In genomic region chr12:114684098-114684869, GRCh38 we compare ENCODE assay signal across 8 cellular contexts. TPM values are rescaled to one million over a fixed set of nuclear protein-coding genes. Genes with fewer than 3 reads are reported as not detected.
DNase-seq lines count a peak whose midpoint lies in the region; ATAC-seq and TF ChIP-seq lines count a peak whose summit lies in the region.

Gene TBX3, minus strand, starts transcription at chr12:114684175. Its CDS starts 975 bp downstream, at chr12:114683200.

- CTCF ChIA-PET in activated naive CD4-positive, alpha-beta T cell treated with anti-CD3 and anti-CD28 coated beads, Interleukin-2, amount 10 ng/mL, durations not matched to agents 7 days and 5 days (lab: Charles Lee), result no interaction called here

- peaks cover 19% of the 10 kb centered on the region for H3K4me1 Mint-ChIP-seq in activated naive CD4-positive, alpha-beta T cell treated with anti-CD3 and anti-CD28 coated beads, Interleukin-2, amount 10 ng/mL, durations not matched to agents 7 days and 5 days
- H3K4me1 Mint-ChIP-seq in natural killer cell, result peaks cover 15 to 17% of the 10 kb centered on the region in 2 donors

- TF ChIP-seq CTCF in BE2C (IDR thresholded peaks at IDR 0.05; ENCODE audit: low read depth, low read length) (peak; percentile 37), foreskin fibroblast (IDR thresholded peaks at IDR 0.05; ENCODE audit: low read depth, low read length) (peak; percentile 61), natural killer cell (IDR thresholded peaks at IDR 0.05) (no peak), subcutaneous adipose tissue (IDR thresholded peaks at IDR 0.05; ENCODE audit: low read depth) (no peak)

- peak within 1 kb of the TSS; percentile 61 for H3K4me3 Mint-ChIP-seq in activated naive CD4-positive, alpha-beta T cell treated with anti-CD3 and anti-CD28 coated beads, Interleukin-2, amount 10 ng/mL, durations not matched to agents 7 days and 5 days
- peak within 1 kb of the TSS; percentile 74 for H3K4me3 Mint-ChIP-seq in natural killer cell

- H3K36me3 Mint-ChIP-seq in activated naive CD4-positive, alpha-beta T cell treated with anti-CD3 and anti-CD28 coated beads, Interleukin-2, amount 10 ng/mL, durations not matched to agents 7 days and 5 days, result peaks cover 20% of the 10 kb centered on the region
- peaks cover 4% of the 10 kb centered on the region for H3K36me3 Mint-ChIP-seq in natural killer cell

- H3K4me1 ChIP-seq in BE2C, result peaks cover 7% of the 10 kb centered on the region

- peaks cover 99% of the 10 kb centered on the region for H3K27me3 Mint-ChIP-seq in activated naive CD4-positive, alpha-beta T cell treated with anti-CD3 and anti-CD28 coated beads, Interleukin-2, amount 10 ng/mL, durations not matched to agents 7 days and 5 days
- H3K27me3 Mint-ChIP-seq in natural killer cell (ENCODE audit: low read depth in 2 of 2), result peaks cover 72 to 77% of the 10 kb centered on the region in 2 donors

- H3K9me3 ChIP-seq in BE2C, result no peaks in the 10 kb centered on the region

- H3K4me3 ChIP-seq in BE2C (ENCODE audit: low read depth, low read length), result peak within 1 kb of the TSS; percentile 91
- H3K4me3 ChIP-seq in foreskin fibroblast (ENCODE audit: low read depth in 1 of 2, low read length in 2 of 2), result peak within 1 kb of the TSS; percentile 62 to 92

- H3K9me3 Mint-ChIP-seq in activated naive CD4-positive, alpha-beta T cell treated with anti-CD3 and anti-CD28 coated beads, Interleukin-2, amount 10 ng/mL, durations not matched to agents 7 days and 5 days, result peaks cover 6% of the 10 kb centered on the region
- no peaks in the 10 kb centered on the region for H3K9me3 Mint-ChIP-seq in natural killer cell

- DNase-seq in BE2C (peak; percentile 96), NOMO-1 treated with dmso at 0.1 percent for 144 hours (lab: John Stamatoyannopoulos, UW; ENCODE audit: unreplicated experiment) (peak; percentile 96), foreskin fibroblast (peak; percentile 99), natural killer cell (no peak)
- peak; percentile 55 for DNase-seq in activated naive CD4-positive, alpha-beta T cell treated with anti-CD3 and anti-CD28 coated beads, Interleukin-2, amount 10 ng/mL, durations not matched to agents 7 days and 5 days

- H3K27ac Mint-ChIP-seq in activated naive CD4-positive, alpha-beta T cell treated with anti-CD3 and anti-CD28 coated beads, Interleukin-2, amount 10 ng/mL, durations not matched to agents 7 days and 5 days, result peak within 1 kb of the TSS; percentile 50
- peak within 1 kb of the TSS in 1 of 2 donors; percentile 9 for H3K27ac Mint-ChIP-seq in natural killer cell

- H3K36me3 ChIP-seq in BE2C, result peaks cover 35% of the 10 kb centered on the region

- peak; percentile 51 for ATAC-seq in HG03565 (IDR thresholded peaks at IDR 0.05; ENCODE audit: unreplicated experiment)
- peak; percentile 44 to 72 (median 58) for ATAC-seq in natural killer cell
- no peak for ATAC-seq in HG03095 (IDR thresholded peaks at IDR 0.05; ENCODE audit: unreplicated experiment)

- H3K27me3 ChIP-seq in BE2C, result no peaks in the 10 kb centered on the region

- intact Hi-C loops in natural killer cell (cut with micrococcal nuclease), result no loop called here

RNA-seq across cellular contexts. Expression of gene TBX3, which starts in this region (rescaled TPM):
- 60.5 TPM for polyA plus RNA-seq in BE2C (2012; ENCODE audit: insufficient read depth, insufficient read length, low read depth)
- total RNA-seq in natural killer cell (under 1 TPM in 1 of 3 donors, not detected in 2; 0.05 TPM), subcutaneous adipose tissue (10 to 100 TPM in 3 of 4 donors, 1 to 10 TPM in 1; 8.2 to 34.1 (median 23.2) TPM)

Comparison
In these comparisons a context has a peak if more than half of its experiments do, and no peak if none do; other contexts are left out.
1. RNA of gene TBX3 (total RNA-seq): 8.2 to 34.1 TPM in subcutaneous adipose tissue; 0.05 TPM in natural killer cell; every median in the first group is over 4 times any median in the second.
2. Peak in ATAC-seq in natural killer cell; RNA of the gene not detected or under 1 TPM.
3. CTCF ChIP-seq: peak in BE2C (single experiment) and foreskin fibroblast (single experiment); none in natural killer cell (single experiment) and subcutaneous adipose tissue (single experiment).